Comparison of ENCODE assay signal across 13 cellular contexts in the genomic region with DNA sequence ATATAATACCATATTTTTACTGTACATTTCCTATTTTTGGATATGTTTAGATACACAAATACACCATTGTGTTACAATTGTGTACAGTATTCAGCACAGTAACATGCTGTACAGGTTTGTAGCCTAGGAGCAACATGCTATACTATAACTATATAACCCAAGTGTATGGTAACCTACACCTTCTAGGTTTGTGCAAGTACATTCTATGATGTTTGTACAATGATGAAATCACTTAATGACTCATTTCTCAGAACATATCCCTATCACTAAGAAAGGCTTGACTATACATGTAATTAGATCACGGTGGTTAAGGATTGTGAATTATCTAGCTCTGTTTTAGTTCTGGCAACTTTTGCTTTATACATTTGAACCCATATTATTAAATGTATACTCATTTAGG. TPM values are rescaled to one million over a fixed set of nuclear protein-coding genes. Genes with fewer than 3 reads are reported as not detected.
DNase-seq lines count a peak whose midpoint lies in the region; ATAC-seq, FAIRE-seq and TF ChIP-seq lines count a peak whose summit lies in the region.
"Had no signal": no experiment of that assay in that cellular context is flagged by ENCODE, and none has a peak within 500 bp of the region (broad histone marks: within the 10 kb centered on the region; RNA-seq: fewer than 3 reads in every experiment).

No MANE protein-coding gene starts in this region.

- ATAC-seq in K562 = no peak
- ATAC-seq in left colon = peak; percentile 80
- no peak for ATAC-seq in GM21528 (IDR thresholded peaks at IDR 0.05; ENCODE audit: low FRiP score, unreplicated experiment)

- TF ChIP-seq EP300 in K562 (IDR thresholded peaks at IDR 0.05; ENCODE audit: low read length) = no peak

- POLR2A ChIA-PET in K562 (lab: Yijun Ruan, JAX) = no interaction called here

- no peaks in the 10 kb centered on the region for H4K20me1 ChIP-seq in K562 (replicated peaks; ENCODE audit: control insufficient read depth, insufficient read depth, low read length)

- H3K9me1 ChIP-seq in K562 (ENCODE audit: control insufficient read depth, insufficient read depth, low read length) = no peaks in the 10 kb centered on the region

- no peak overlapping the region for H3K9ac ChIP-seq in K562 (ENCODE audit: insufficient read depth in 1 of 2, low read depth in 2 of 2, low read length in 2 of 2)

- BruUV-seq in K562 (replicated peaks; lab: Mats Ljungman, UMichigan) = no TSS peak

- no peak for FAIRE-seq in K562 (lab: Jason Lieb, UNC)

- in situ Hi-C loops in K562 (cut with MboI) = no loop called here

- H3K4me3 ChIP-seq in LNCaP clone FGC (ENCODE audit: low read depth, low read length) (no peak overlapping the region), K562 (no peak overlapping the region)

- H3K9me3 ChIP-seq in K562 (replicated peaks; ENCODE audit: control insufficient read depth, insufficient read depth, low read depth, low read length) = no peaks in the 10 kb centered on the region

- H3K27me3 ChIP-seq in K562 (ENCODE audit: control insufficient read depth in 2 of 2, insufficient read depth in 2 of 2, low read length in 2 of 2) = no peaks in the 10 kb centered on the region; a peak in 2 of 5 replicates

- no peaks in the 10 kb centered on the region for H3K79me2 ChIP-seq in K562 (ENCODE audit: control insufficient read depth, insufficient read depth, low read length)

- H2AFZ ChIP-seq in K562 (ENCODE audit: low read depth, low read length) = no peak overlapping the region

- no peak for TF ChIP-seq RAD21 in K562 (CRISPR knock-in tag; conservative IDR thresholded peaks at IDR 0.05 in 1 of 2, IDR thresholded peaks at IDR 0.05 in 1 of 2)

- H3K4me2 ChIP-seq in K562 (ENCODE audit: insufficient read depth, low read length) = no peak overlapping the region

- WGBS in K562 (ENCODE audit: insufficient coverage, low coverage, missing lambda C conversion rate) = 0% methylated on average over 1 of the region's 1 CpG

- CTCF ChIA-PET in K562 (lab: Yijun Ruan, JAX; ENCODE audit: low intra/inter-chr PET ratio) = no interaction called here

- DNase-seq in DMS153 (lab: John Stamatoyannopoulos, UW) (peak; percentile 1), DMS153 treated with DMSO at 0.1 percent for 48 hours (lab: John Stamatoyannopoulos, UW; ENCODE audit: unreplicated experiment) (no peak), LNCaP clone FGC (ENCODE audit: low read depth) (peak; percentile 7), K562 (ENCODE audit: extremely low read depth in 1 of 4, low spot score in 3 of 4) (no peak), left colon (no peak), SKM-1 (lab: John Stamatoyannopoulos, UW; ENCODE audit: unreplicated experiment) (no peak), DMS79 (lab: John Stamatoyannopoulos, UW) (no peak)
- DNase-seq: activated CD8-positive, alpha-beta memory T cell treated with anti-CD3 and anti-CD28 coated beads for 24 hours; CD8-positive, alpha-beta memory T cell; NCI-H1105; Right ventricle myocardium superior had no signal

- TF ChIP-seq CTCF in LNCaP clone FGC (IDR thresholded peaks at IDR 0.05; ENCODE audit: control insufficient read depth, extremely low read depth, insufficient read depth) (no peak), K562 (IDR thresholded peaks at IDR 0.05 in 2 of 3, conservative IDR thresholded peaks at IDR 0.05 in 1 of 3; ENCODE audit: insufficient read depth in 2 of 3, low read depth in 1 of 3, low read length in 3 of 3) (no peak)

- intact Hi-C loops in K562 (cut with micrococcal nuclease) (no loop called here), left colon (cut with DNase I, micrococcal nuclease) (no loop called here)

- H3K36me3 ChIP-seq in K562 (ENCODE audit: control insufficient read depth, insufficient read depth, low read length) = no peaks in the 10 kb centered on the region

- TF ChIP-seq POLR2A in K562 (conservative IDR thresholded peaks at IDR 0.05) = no peak

- no peak overlapping the region for H3K27ac ChIP-seq in K562 (ENCODE audit: extremely low read depth, low read depth, low read length)
- H3K27ac ChIP-seq: 22Rv1 had no signal

- H3K4me1 ChIP-seq in K562 (replicated peaks in 1 of 2; ENCODE audit: control insufficient read depth in 2 of 2, insufficient read depth in 2 of 2, low read length in 2 of 2) = no peaks in the 10 kb centered on the region

TF ChIP-seq in K562, 482 proteins besides CTCF, POLR2A, EP300 and RAD21:
- TF ChIP-seq ZNF165 (CRISPR knock-in tag; IDR thresholded peaks at IDR 0.05; ENCODE audit: borderline replicate concordance) = no peak
- TF ChIP-seq, protein P1, sequence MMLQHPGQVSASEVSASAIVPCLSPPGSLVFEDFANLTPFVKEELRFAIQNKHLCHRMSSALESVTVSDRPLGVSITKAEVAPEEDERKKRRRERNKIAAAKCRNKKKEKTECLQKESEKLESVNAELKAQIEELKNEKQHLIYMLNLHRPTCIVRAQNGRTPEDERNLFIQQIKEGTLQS (IDR thresholded peaks at IDR 0.05) = peak; percentile 70
- TF ChIP-seq, protein P1 (CRISPR knock-in tag; conservative IDR thresholded peaks at IDR 0.05) = no peak
- TF ChIP-seq FOSL1 (tag; conservative IDR thresholded peaks at IDR 0.05) = peak; percentile 45
- no peak for TF ChIP-seq CEBPG (CRISPR knock-in tag; IDR thresholded peaks at IDR 0.05)
- peak in 1 of 2 experiments; percentile 68; a peak in 2 of 4 replicates for TF ChIP-seq CEBPG (tag; conservative IDR thresholded peaks at IDR 0.05 in 1 of 2, IDR thresholded peaks at IDR 0.05 in 1 of 2)

RNA-seq across cellular contexts. Expression of a gene that starts 31.3 kb away (rescaled TPM):
- not detected in 2 replicates for total RNA-seq in K562 (2011; cell fraction: chromatin; rRNA removed; ENCODE audit: low replicate concordance)
- not detected in 2 replicates for total RNA-seq in K562 (2011; cell fraction: nucleolus; rRNA removed)
- total RNA-seq in K562 (2011; cell fraction: nucleoplasm; rRNA removed) = not detected in 2 replicates
- 0.32 TPM in 1 of 2 replicates, not detected in the other for total RNA-seq in K562 (2014; rRNA removed)
- total RNA-seq in K562 (2014; rRNA removed; fragmentation: Illumina TruSeq; extraction: Trizol) = not detected in 2 replicates
- total RNA-seq in K562 (2015; rRNA removed; fragmentation: Illumina TruSeq; extraction: Trizol) = not detected in 2 replicates
- total RNA-seq in K562 (2021) = not detected in 2 replicates
- 0.11 and 0.15 TPM in 2 replicates for polyA plus RNA-seq in K562 (2011; rRNA removed)
- 0.03 and 0.07 TPM in 2 replicates for polyA plus RNA-seq in K562 (2011; cell fraction: cytosol; rRNA removed)
- polyA plus RNA-seq in K562 (2011; cell fraction: nucleus; rRNA removed) = 0.01 TPM in 1 of 2 replicates, not detected in the other
- 0.03 and 0.04 TPM in 2 replicates for polyA plus RNA-seq in K562 (2012)
- polyA plus RNA-seq in K562 (2014; fragmentation: Illumina TruSeq; extraction: Trizol) = not detected in 2 replicates
- under 1 TPM; 0.14 to 0.27 TPM for polyA plus RNA-seq in K562 (2014; fragmentation: Nextera tagmentation; extraction: Ambion mirVana)
- not detected in 2 replicates for polyA plus RNA-seq in K562 (2014; rRNA removed)
- not detected in 2 replicates for polyA minus RNA-seq in K562 (2011; rRNA and poly(A)+ RNA removed)
- polyA minus RNA-seq in K562 (2011; cell fraction: cytosol; rRNA and poly(A)+ RNA removed) = not detected in 2 replicates
- not detected in 2 replicates for polyA minus RNA-seq in K562 (2011; cell fraction: nucleus; rRNA and poly(A)+ RNA removed)
- 1 to 10 TPM in 1 of 2 donors, under 1 TPM in 1; 0.56 to 1.3 TPM for total RNA-seq in left colon

RNA-seq across cellular contexts. Expression of a gene that starts 38.8 kb away (rescaled TPM):
- total RNA-seq in K562 (2011; cell fraction: chromatin; rRNA removed; ENCODE audit: low replicate concordance) = 2.4 and 11.8 TPM in 2 replicates
- total RNA-seq in K562 (2011; cell fraction: nucleolus; rRNA removed) = 42.1 and 47.7 TPM in 2 replicates
- 22.4 and 31.6 TPM in 2 replicates for total RNA-seq in K562 (2011; cell fraction: nucleoplasm; rRNA removed)
- total RNA-seq in K562 (2014; rRNA removed) = 76.0 and 97.6 TPM in 2 replicates
- 7.5 and 10.5 TPM in 2 replicates for total RNA-seq in K562 (2014; rRNA removed; fragmentation: Illumina TruSeq; extraction: Trizol)
- 39.4 and 39.7 TPM in 2 replicates for total RNA-seq in K562 (2015; rRNA removed; fragmentation: Illumina TruSeq; extraction: Trizol)
- 41.3 and 50.2 TPM in 2 replicates for total RNA-seq in K562 (2021)
- polyA plus RNA-seq in K562 (2011; rRNA removed) = 33.9 and 34.1 TPM in 2 replicates
- polyA plus RNA-seq in K562 (2011; cell fraction: cytosol; rRNA removed) = 26.9 and 72.5 TPM in 2 replicates
- polyA plus RNA-seq in K562 (2011; cell fraction: nucleus; rRNA removed) = 44.3 and 46.5 TPM in 2 replicates
- polyA plus RNA-seq in K562 (2012) = 46.6 and 50.2 TPM in 2 replicates
- 7.3 and 32.2 TPM in 2 replicates for polyA plus RNA-seq in K562 (2014; fragmentation: Illumina TruSeq; extraction: Trizol)
- 10 to 100 TPM; 25.3 to 51.2 TPM for polyA plus RNA-seq in K562 (2014; fragmentation: Nextera tagmentation; extraction: Ambion mirVana)
- polyA plus RNA-seq in K562 (2014; rRNA removed) = 109 and 129 TPM in 2 replicates
- polyA minus RNA-seq in K562 (2011; rRNA and poly(A)+ RNA removed) = 3.4 and 7.2 TPM in 2 replicates
- 4.1 and 6.4 TPM in 2 replicates for polyA minus RNA-seq in K562 (2011; cell fraction: cytosol; rRNA and poly(A)+ RNA removed)
- polyA minus RNA-seq in K562 (2011; cell fraction: nucleus; rRNA and poly(A)+ RNA removed) = 24.5 and 25.0 TPM in 2 replicates
- total RNA-seq in left colon = 10 to 100 TPM; 28.5 to 45.8 TPM

RNA-seq across cellular contexts. Expression of a gene that starts 57.9 kb away (rescaled TPM):
- not detected in 2 replicates for total RNA-seq in K562 (2011; cell fraction: chromatin; rRNA removed; ENCODE audit: low replicate concordance)
- total RNA-seq in K562 (2011; cell fraction: nucleolus; rRNA removed) = not detected in 2 replicates
- not detected in 2 replicates for total RNA-seq in K562 (2011; cell fraction: nucleoplasm; rRNA removed)
- not detected in 2 replicates for total RNA-seq in K562 (2014; rRNA removed)
- total RNA-seq in K562 (2014; rRNA removed; fragmentation: Illumina TruSeq; extraction: Trizol) = not detected in 2 replicates
- total RNA-seq in K562 (2015; rRNA removed; fragmentation: Illumina TruSeq; extraction: Trizol) = not detected in 2 replicates
- 0.24 and 0.27 TPM in 2 replicates for total RNA-seq in K562 (2021)
- polyA plus RNA-seq in K562 (2011; rRNA removed) = not detected in 2 replicates
- polyA plus RNA-seq in K562 (2011; cell fraction: cytosol; rRNA removed) = not detected in 2 replicates
- polyA plus RNA-seq in K562 (2011; cell fraction: nucleus; rRNA removed) = not detected in 2 replicates
- polyA plus RNA-seq in K562 (2012) = 0.03 TPM in 1 of 2 replicates, not detected in the other
- not detected in 2 replicates for polyA plus RNA-seq in K562 (2014; fragmentation: Illumina TruSeq; extraction: Trizol)
- not detected for polyA plus RNA-seq in K562 (2014; fragmentation: Nextera tagmentation; extraction: Ambion mirVana)
- not detected in 2 replicates for polyA plus RNA-seq in K562 (2014; rRNA removed)
- not detected in 2 replicates for polyA minus RNA-seq in K562 (2011; rRNA and poly(A)+ RNA removed)
- polyA minus RNA-seq in K562 (2011; cell fraction: cytosol; rRNA and poly(A)+ RNA removed) = not detected in 2 replicates
- polyA minus RNA-seq in K562 (2011; cell fraction: nucleus; rRNA and poly(A)+ RNA removed) = not detected in 2 replicates
- total RNA-seq in left colon = 100 to 1,000 TPM; 368 to 561 TPM

Comparison
In these comparisons a context has a peak if more than half of its experiments do, and no peak if none do; other contexts are left out.
1. DNase-seq: peak in DMS153 (single experiment) and LNCaP clone FGC (single experiment); none in DMS153 treated with DMSO at 0.1 percent for 48 hours (single experiment), K562 (0 of 4), left colon (0 of 2), SKM-1 (single experiment) and DMS79 (single experiment).
2. RNA of a gene that starts 57.9 kb away (total RNA-seq): 368 to 561 TPM in left colon; 0.24 to 0.27 TPM in K562; every median in the first group is over 100 times any median in the second.